19 cellular contexts compared by ENCODE assay signal in the genomic region with DNA sequence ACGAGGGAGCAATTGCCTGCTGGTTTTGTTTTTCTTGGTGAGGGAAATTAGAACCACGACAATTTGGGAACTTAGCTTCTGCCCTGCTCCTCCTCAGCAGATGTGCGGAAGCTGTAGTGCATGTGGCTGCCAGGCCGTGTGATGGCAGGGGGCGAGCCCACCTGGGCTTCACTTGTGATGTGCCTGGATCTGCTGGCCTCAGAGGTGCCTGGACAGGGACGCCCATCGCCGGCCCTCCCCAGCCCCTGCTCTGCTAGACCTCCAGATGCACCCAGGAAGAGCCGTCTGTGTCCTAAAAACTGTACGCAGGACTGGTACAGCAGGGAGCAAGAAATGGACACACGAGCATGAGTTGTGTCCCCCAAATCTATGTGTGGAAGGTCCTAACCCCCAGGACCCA.
"Had no signal": no experiment of that assay in that cellular context is flagged by ENCODE, and none has a peak within 500 bp of the region (broad histone marks: within the 10 kb centered on the region; RNA-seq: fewer than 3 reads in every experiment).

No MANE protein-coding gene starts in this region.

- H3K4me3 Mint-ChIP-seq: activated CD4-positive, alpha-beta T cell treated with anti-CD3 and anti-CD28 coated beads, Interleukin-2, amount 10 ng/mL, durations not matched to agents 7 days and 5 days; activated T-cell treated with anti-CD3 and anti-CD28 coated beads, Interleukin-2, amount 50 U/mL, for 24 hours; neural crest cell; stimulated activated naive CD8-positive, alpha-beta T cell treated with anti-CD3 and anti-CD28 coated beads, Interleukin-15, amount 100 ng/mL, for 72 hours had no signal

- DNase-seq: activated CD4-positive, alpha-beta T cell treated with anti-CD3 and anti-CD28 coated beads, Interleukin-2, amount 10 ng/mL, durations not matched to agents 7 days and 5 days; activated CD4-positive, CD25-positive, alpha-beta regulatory T cell; activated effector memory CD4-positive, alpha-beta T cell treated with Interleukin-2 at 50 U/mL for 16 hours; activated T-cell treated with anti-CD3 and anti-CD28 coated beads, Interleukin-2, amount 50 U/mL, for 24 hours; amniotic stem cell; body of pancreas; central memory CD4-positive, alpha-beta T cell; effector memory CD4-positive, alpha-beta T cell; gastrocnemius medialis; heart right ventricle; islet precursor cell; left ventricle myocardium inferior; stimulated activated CD4-positive, alpha-beta T cell treated with anti-CD3 and anti-CD28 coated beads, Interleukin-15, amount 100 ng/mL, for 24 hours; stimulated activated CD4-positive, alpha-beta T cell treated with anti-CD3 and anti-CD28 coated beads, Interleukin-4, amount 100 ng/mL, for 4 hours; stimulated activated naive CD8-positive, alpha-beta T cell treated with anti-CD3 and anti-CD28 coated beads, Interleukin-15, amount 100 ng/mL, for 72 hours; testis had no signal

- H3K36me3 ChIP-seq: gastrocnemius medialis, heart right ventricle, left ventricle myocardium inferior had no signal

- H3K4me3 ChIP-seq: body of pancreas, gastrocnemius medialis, heart right ventricle, left ventricle myocardium inferior, testis had no signal

- H3K27ac ChIP-seq: body of pancreas, gastrocnemius medialis, heart right ventricle, left ventricle myocardium inferior, parathyroid adenoma, testis had no signal

- H3K27ac Mint-ChIP-seq: activated CD4-positive, alpha-beta T cell treated with anti-CD3 and anti-CD28 coated beads, Interleukin-2, amount 10 ng/mL, durations not matched to agents 7 days and 5 days; activated naive CD4-positive, alpha-beta T cell treated with anti-CD3 and anti-CD28 coated beads, Interleukin-2, amount 50 U/mL, for 72 hours; activated T-cell treated with anti-CD3 and anti-CD28 coated beads, Interleukin-2, amount 50 U/mL, for 24 hours had no signal

- ATAC-seq: body of pancreas; gastrocnemius medialis; heart right ventricle; stimulated activated naive CD8-positive, alpha-beta T cell treated with anti-CD3 and anti-CD28 coated beads, Interleukin-15, amount 100 ng/mL, for 72 hours had no signal

- H3K9me3 ChIP-seq: body of pancreas, gastrocnemius medialis, heart right ventricle, left ventricle myocardium inferior, testis had no signal

- H3K27me3 ChIP-seq: body of pancreas, testis had no signal

- H3K4me1 Mint-ChIP-seq: stimulated activated naive CD8-positive, alpha-beta T cell treated with anti-CD3 and anti-CD28 coated beads, Interleukin-15, amount 100 ng/mL, for 72 hours had no signal

- H3K27me3 Mint-ChIP-seq: activated CD4-positive, alpha-beta T cell treated with anti-CD3 and anti-CD28 coated beads, Interleukin-2, amount 10 ng/mL, durations not matched to agents 7 days and 5 days; stimulated activated naive CD8-positive, alpha-beta T cell treated with anti-CD3 and anti-CD28 coated beads, Interleukin-15, amount 100 ng/mL, for 72 hours had no signal
